In genomic region chr7:20350996-20351692, GRCh38 we compare ENCODE assay signal across 2 cellular contexts.
TF ChIP-seq lines count a peak whose summit lies in the region.

No MANE protein-coding gene starts in this region.

TF ChIP-seq in A549, 52 proteins besides CTCF, POLR2A, EP300 and RAD21:
- no peak for TF ChIP-seq ZFP36 (IDR thresholded peaks at IDR 0.05; ENCODE audit: borderline replicate concordance, partially characterized antibody)
- peak; percentile 99 for TF ChIP-seq MAFK (IDR thresholded peaks at IDR 0.05; ENCODE audit: partially characterized antibody)
- TF ChIP-seq FOSL2 (IDR thresholded peaks at IDR 0.05): no peak
- peak; percentile 6; the same call in 1 of the 2 replicates for TF ChIP-seq FOSL2 (CRISPR knock-in tag; IDR thresholded peaks at IDR 0.05)
- TF ChIP-seq NFE2L2 (conservative IDR thresholded peaks at IDR 0.05; ENCODE audit: low read length): peak; percentile 43
- TF ChIP-seq FOSB (CRISPR knock-in tag; IDR thresholded peaks at IDR 0.05): no peak

TF ChIP-seq in H1, 55 proteins besides CTCF, POLR2A, EP300 and RAD21:
- TF ChIP-seq POLR2AphosphoS5 (IDR thresholded peaks at IDR 0.05; ENCODE audit: low read depth, low read length) (no peak), BACH1 (IDR thresholded peaks at IDR 0.05; ENCODE audit: low read length) (peak; percentile 86), MAFK (IDR thresholded peaks at IDR 0.05; ENCODE audit: low read depth, low read length) (peak; percentile 99)
